8 cellular contexts compared by ENCODE assay signal in genomic region chr7:144513332-144513731, GRCh38.
DNase-seq lines count a peak whose midpoint lies in the region; ATAC-seq and TF ChIP-seq lines count a peak whose summit lies in the region.

No MANE protein-coding gene starts in this region.

- ATAC-seq in left lobe of liver: peak; percentile 70

- peaks cover 40% of the 10 kb centered on the region for H3K4me1 ChIP-seq in Loucy (ENCODE audit: insufficient read depth, low read length, poor library complexity, severe bottlenecking)
- no peaks in the 10 kb centered on the region for H3K4me1 ChIP-seq in tibial nerve
- peaks cover 0 to 12% (median 4%) of the 10 kb centered on the region in 4 donors for H3K4me1 ChIP-seq in stomach

- H3K9me3 ChIP-seq in Loucy (ENCODE audit: insufficient read depth, low read depth, low read length): no peaks in the 10 kb centered on the region
- no peaks in the 10 kb centered on the region for H3K9me3 ChIP-seq in tibial nerve
- H3K9me3 ChIP-seq in stomach: no peaks in the 10 kb centered on the region

- H2AFZ ChIP-seq in Loucy (ENCODE audit: low read length): no peak overlapping the region

- no peak overlapping the region for H3K9ac ChIP-seq in Loucy (ENCODE audit: low read depth, low read length, poor library complexity, severe bottlenecking)

- H3K4me2 ChIP-seq in Loucy (ENCODE audit: low read depth, low read length, poor library complexity, severe bottlenecking): peak overlapping the region; percentile 26

- H3K4me3 ChIP-seq in Loucy (ENCODE audit: low read length, poor library complexity, severe bottlenecking): no peak overlapping the region
- no peak overlapping the region for H3K4me3 ChIP-seq in tibial nerve
- no peak overlapping the region for H3K4me3 ChIP-seq in stomach

- no peaks in the 10 kb centered on the region for H4K20me1 ChIP-seq in Loucy (ENCODE audit: insufficient read depth, low read length, poor library complexity, severe bottlenecking)

- no peaks in the 10 kb centered on the region for H3K36me3 ChIP-seq in Loucy (ENCODE audit: insufficient read depth, low read length)
- no peaks in the 10 kb centered on the region for H3K36me3 ChIP-seq in tibial nerve
- no peaks in the 10 kb centered on the region for H3K36me3 ChIP-seq in stomach

- peak; percentile 52 for DNase-seq in SW480 (ENCODE audit: low spot score)
- no peak for DNase-seq in left lobe of liver (ENCODE audit: low spot score)
- no peak for DNase-seq in stimulated activated CD4-positive, alpha-beta T cell treated with anti-CD3 and anti-CD28 coated beads, Interleukin-4, amount 100 ng/mL, for 1 hour
- DNase-seq in tibial nerve (ENCODE audit: low spot score in 2 of 2): no peak
- no peak for DNase-seq in HuH-7.5 (ENCODE audit: low spot score)
- DNase-seq in stomach: no peak

- H3K27me3 ChIP-seq in Loucy (ENCODE audit: insufficient read depth, low read length, poor library complexity, severe bottlenecking) (no peaks in the 10 kb centered on the region), tibial nerve (no peaks in the 10 kb centered on the region), stomach (no peaks in the 10 kb centered on the region)

- no peak overlapping the region for H3K27ac ChIP-seq in tibial nerve
- no peak overlapping the region for H3K27ac ChIP-seq in stomach

- TF ChIP-seq EP300 in tibial nerve (IDR thresholded peaks at IDR 0.05) (no peak), stomach (IDR thresholded peaks at IDR 0.05) (no peak)

- no peaks in the 10 kb centered on the region for H3F3A ChIP-seq in Loucy (ENCODE audit: low read depth)

- WGBS in tibial nerve, 2 donors: 15 to 19% methylated on average over 2 of the region's 2 CpGs
- WGBS in stomach, 5 donors: 4 to 19% (median 15%) methylated on average over 2 of the region's 2 CpGs

- no peaks in the 10 kb centered on the region for H3K79me2 ChIP-seq in Loucy (ENCODE audit: insufficient read depth, low read length)

- TF ChIP-seq POLR2A in tibial nerve (IDR thresholded peaks at IDR 0.05) (no peak), stomach (IDR thresholded peaks at IDR 0.05) (no peak)

- intact Hi-C loops in stomach (cut with DNase I; ENCODE audit: low total_unique reads): no loop called here

- no peaks in the 10 kb centered on the region for H3K9me2 ChIP-seq in Loucy (replicated peaks; ENCODE audit: low read depth, low read length)

- TF ChIP-seq CTCF in GM12873 (IDR thresholded peaks at IDR 0.05; ENCODE audit: insufficient read depth, low read depth, low read length, missing control alignments): peak; percentile 36
- TF ChIP-seq CTCF in Loucy (conservative IDR thresholded peaks at IDR 0.05; ENCODE audit: low read length): peak; percentile 71
- no peak for TF ChIP-seq CTCF in tibial nerve (IDR thresholded peaks at IDR 0.05)
- TF ChIP-seq CTCF in stomach (IDR thresholded peaks at IDR 0.05): no peak

Comparison
In these comparisons a context has a peak if more than half of its experiments do, and no peak if none do; other contexts are left out.
1. CTCF ChIP-seq: peak in GM12873 (single experiment) and Loucy (single experiment); none in tibial nerve (0 of 5) and stomach (0 of 7).